Comparison of ENCODE assay signal across 14 cellular contexts in the genomic region with DNA sequence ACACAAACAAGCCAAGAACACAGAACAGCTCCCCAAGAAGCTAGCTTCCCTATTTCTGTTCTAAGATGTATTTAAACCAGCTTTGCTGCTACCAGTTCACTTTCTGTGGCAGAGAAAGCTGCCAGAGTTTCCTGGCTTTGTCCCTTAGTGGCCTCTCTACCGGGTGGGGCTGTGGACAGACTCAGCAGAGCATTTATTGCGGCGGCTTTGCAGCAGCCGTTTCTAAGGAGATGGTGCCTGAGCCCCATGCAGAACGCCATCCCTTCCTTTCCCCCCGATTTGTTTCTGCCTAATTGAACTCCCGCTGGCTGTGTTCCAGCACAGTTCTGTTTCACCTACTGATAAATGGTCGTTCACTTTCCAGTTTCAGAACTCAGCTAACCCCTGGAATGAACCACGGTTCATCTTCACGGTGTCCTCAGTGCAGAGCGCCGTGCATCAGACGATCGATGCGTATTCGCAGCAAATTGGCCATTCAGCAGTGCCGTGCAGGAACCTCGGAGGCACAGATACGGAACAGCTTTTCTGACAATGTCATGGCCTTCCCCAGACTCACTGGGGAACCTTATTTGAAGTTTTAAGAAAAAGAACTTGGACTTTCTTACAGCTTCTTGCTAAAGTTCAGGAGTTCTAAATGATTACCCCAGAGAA. TPM values are rescaled to one million over a fixed set of nuclear protein-coding genes. Genes with fewer than 3 reads are reported as not detected.
DNase-seq lines count a peak whose midpoint lies in the region; ATAC-seq and TF ChIP-seq lines count a peak whose summit lies in the region.
"Had no signal": no experiment of that assay in that cellular context is flagged by ENCODE, and none has a peak within 500 bp of the region (broad histone marks: within the 10 kb centered on the region; RNA-seq: fewer than 3 reads in every experiment).

No MANE protein-coding gene starts in this region.

- no peak overlapping the region for H3K27ac ChIP-seq in OCI-LY3 (ENCODE audit: low read length)
- H3K27ac ChIP-seq in hepatocyte: no peak overlapping the region
- H3K27ac ChIP-seq in suprapubic skin: peak overlapping the region; percentile 1
- H3K27ac ChIP-seq: A549 had no signal

- 84% methylated on average over 19 of the region's 19 CpGs for WGBS in hepatocyte (ENCODE audit: low lambda C conversion rate, missing lambda C conversion rate)
- 68% methylated on average over 19 of the region's 19 CpGs for WGBS in suprapubic skin

- ATAC-seq in HG03039 (IDR thresholded peaks at IDR 0.05; ENCODE audit: unreplicated experiment) (no peak), GM18873 (IDR thresholded peaks at IDR 0.05; ENCODE audit: low FRiP score, unreplicated experiment) (no peak)
- ATAC-seq: A549, right cardiac atrium had no signal

- DNase-seq in NCI-H1417 (lab: John Stamatoyannopoulos, UW) (peak; percentile 6 to 59 (median 29)), NCI-H1417 treated with DMSO at 0.1 percent for 48 hours (lab: John Stamatoyannopoulos, UW) (no peak), hepatocyte (ENCODE audit: low spot score) (peak; percentile 13), suprapubic skin (ENCODE audit: low spot score in 2 of 2) (no peak), NCI-H446 treated with DMSO at 0.1 percent for 48 hours (lab: John Stamatoyannopoulos, UW) (no peak)
- DNase-seq: cerebellar nuclear complex, NCI-H774, T-helper 9 cell had no signal

- H3K9me2 ChIP-seq in hepatocyte (replicated peaks; ENCODE audit: insufficient read depth): no peaks in the 10 kb centered on the region

- TF ChIP-seq CTCF in OCI-LY3 (IDR thresholded peaks at IDR 0.05; ENCODE audit: low read depth, low read length): no peak
- TF ChIP-seq CTCF in hepatocyte (IDR thresholded peaks at IDR 0.05; ENCODE audit: poor library complexity): no peak
- no peak for TF ChIP-seq CTCF in suprapubic skin (IDR thresholded peaks at IDR 0.05)

- H3K9ac ChIP-seq in OCI-LY3 (ENCODE audit: low read length): no peak overlapping the region

- H3K4me1 ChIP-seq in OCI-LY3 (ENCODE audit: low read length) (peaks cover 27% of the 10 kb centered on the region), hepatocyte (ENCODE audit: insufficient read depth) (no peaks in the 10 kb centered on the region), suprapubic skin (no peaks in the 10 kb centered on the region)
- H3K4me1 ChIP-seq: A549 had no signal

- peak overlapping the region; percentile 48; the same call in 1 of the 2 replicates for H3K4me3 ChIP-seq in OCI-LY3 (ENCODE audit: low read length)
- H3K4me3 ChIP-seq in hepatocyte: no peak overlapping the region
- H3K4me3 ChIP-seq in suprapubic skin: no peak overlapping the region
- H3K4me3 ChIP-seq: A549, lung had no signal

- no peaks in the 10 kb centered on the region for H3K27me3 ChIP-seq in OCI-LY3 (ENCODE audit: low read depth, low read length)
- H3K27me3 ChIP-seq in hepatocyte: peaks cover 9% of the 10 kb centered on the region
- H3K27me3 ChIP-seq in suprapubic skin: peaks cover 14% of the 10 kb centered on the region

- H2AFZ ChIP-seq in OCI-LY3 (ENCODE audit: low read depth, low read length): peak overlapping the region; percentile 27; the same call in 1 of the 2 replicates
- H2AFZ ChIP-seq in hepatocyte: no peak overlapping the region

- TF ChIP-seq POLR2A in suprapubic skin (IDR thresholded peaks at IDR 0.05): no peak

- H3K79me2 ChIP-seq in OCI-LY3 (ENCODE audit: low read length) (no peaks in the 10 kb centered on the region), hepatocyte (no peaks in the 10 kb centered on the region)

- H3K36me3 ChIP-seq in OCI-LY3 (replicated peaks; ENCODE audit: low read depth, low read length) (peaks cover 10% of the 10 kb centered on the region), hepatocyte (replicated peaks; ENCODE audit: insufficient read depth, low read depth) (no peaks in the 10 kb centered on the region), suprapubic skin (no peaks in the 10 kb centered on the region)

- H3K9me3 ChIP-seq in OCI-LY3 (ENCODE audit: insufficient read depth, low read length): peaks cover 11% of the 10 kb centered on the region; the same call in 1 of the 2 replicates
- no peaks in the 10 kb centered on the region for H3K9me3 ChIP-seq in hepatocyte (ENCODE audit: low read depth)
- H3K9me3 ChIP-seq in suprapubic skin: peaks cover 9% of the 10 kb centered on the region

- H4K20me1 ChIP-seq in OCI-LY3 (ENCODE audit: insufficient read depth, low read length) (no peaks in the 10 kb centered on the region), hepatocyte (ENCODE audit: insufficient read depth, poor library complexity, severe bottlenecking) (no peaks in the 10 kb centered on the region)

- peak overlapping the region; percentile 44 for H3K4me2 ChIP-seq in OCI-LY3 (ENCODE audit: low read length)
- no peak overlapping the region for H3K4me2 ChIP-seq in hepatocyte
- H3K4me2 ChIP-seq: A549 had no signal

- TF ChIP-seq EP300 in suprapubic skin (IDR thresholded peaks at IDR 0.05): no peak

RNA-seq across cellular contexts. Expression of gene SFMBT2, which starts 33.9 kb away (rescaled TPM):
- 3.0 and 3.8 TPM in 2 replicates for total RNA-seq in hepatocyte
- 1.1 and 2.3 TPM in 2 replicates for polyA plus RNA-seq in hepatocyte
- total RNA-seq in suprapubic skin: 1 to 10 TPM; 1.2 to 5.5 (median 3.2) TPM

Comparison
In these comparisons a context has a peak if more than half of its experiments do, and no peak if none do; other contexts are left out.
1. DNase-seq: peak in NCI-H1417 (3 of 3) and hepatocyte (single experiment); none in NCI-H1417 treated with DMSO at 0.1 percent for 48 hours (single experiment), suprapubic skin (0 of 2) and NCI-H446 treated with DMSO at 0.1 percent for 48 hours (single experiment).